In genomic region chr3:17742092-17742836, GRCh38 we compare ENCODE assay signal across 8 cellular contexts. TPM values are rescaled to one million over a fixed set of nuclear protein-coding genes. Genes with fewer than 3 reads are reported as not detected.
A peak's percentile ranks its signal among the peaks of the same experiment; 100 is the strongest.
DNase-seq lines count a peak whose midpoint lies in the region; ATAC-seq and TF ChIP-seq lines count a peak whose summit lies in the region.

TBC1D5 (minus strand) TSS chr3:17742631; CDS start chr3:17508570, 234,061 bp downstream.

- H3K36me3 ChIP-seq in CD8-positive, alpha-beta T cell (ENCODE audit: insufficient read depth, low read length): no peaks in the 10 kb centered on the region
- no peaks in the 10 kb centered on the region for H3K36me3 ChIP-seq in endocrine pancreas (ENCODE audit: control insufficient read depth, insufficient read depth, low read length)
- no peaks in the 10 kb centered on the region for H3K36me3 ChIP-seq in mesodermal cell (ENCODE audit: control insufficient read depth, insufficient read depth, low read length)

- intact Hi-C loops in CD8-positive, alpha-beta T cell (cut with DNase I, micrococcal nuclease): loop anchor here (1.0 to 10.0 kb wide), 7 partner anchors 11 to 1885 kb away; partner anchors contain the start of genes DPH3 (in 1 of the 2), KCNH8 (in 1 of the 2), OXNAD1 (in 1 of the 2) and PLCL2 (in 1 of the 2)

- peaks cover 39% of the 10 kb centered on the region for H3K4me1 Mint-ChIP-seq in CD8-positive, alpha-beta T cell (ENCODE audit: low read depth)

- H3K27me3 ChIP-seq in CD8-positive, alpha-beta T cell (ENCODE audit: insufficient read depth, low read length): no peaks in the 10 kb centered on the region
- H3K27me3 ChIP-seq in endocrine pancreas (ENCODE audit: control insufficient read depth, insufficient read depth, low read length): no peaks in the 10 kb centered on the region

- peak within 1 kb of the TSS; percentile 82 for H3K27ac ChIP-seq in CD8-positive, alpha-beta T cell (ENCODE audit: low read depth, low read length)
- peak within 1 kb of the TSS; percentile 96 for H3K27ac ChIP-seq in mesodermal cell (ENCODE audit: low read depth, low read length, severe bottlenecking)

- peak within 1 kb of the TSS; percentile 60 for H3K4me3 ChIP-seq in CD8-positive, alpha-beta T cell (ENCODE audit: low read depth, low read length)
- H3K4me3 ChIP-seq in endocrine pancreas (ENCODE audit: control insufficient read depth, insufficient read depth, low read length) (peak within 1 kb of the TSS; percentile 97), mesodermal cell (ENCODE audit: extremely low read depth, insufficient read depth, low read length, poor library complexity, severe bottlenecking) (peak within 1 kb of the TSS; percentile 63)

- TF ChIP-seq CTCF in CD8-positive, alpha-beta T cell (IDR thresholded peaks at IDR 0.05): no peak

- 0% methylated on average over 37 to 43 of the region's 82 CpGs for WGBS in mesodermal cell (ENCODE audit: insufficient coverage in 2 of 2), 2 experiments

- H3K9me3 Mint-ChIP-seq in CD8-positive, alpha-beta T cell: no peaks in the 10 kb centered on the region

- ATAC-seq in CD8-positive, alpha-beta T cell: peak; percentile 91
- ATAC-seq in GM19455 (IDR thresholded peaks at IDR 0.05; ENCODE audit: unreplicated experiment): peak; percentile 70

- peaks cover 6% of the 10 kb centered on the region for H3K36me3 Mint-ChIP-seq in CD8-positive, alpha-beta T cell

- peak within 1 kb of the TSS; percentile 84 for H3K27ac Mint-ChIP-seq in CD8-positive, alpha-beta T cell

- CTCF ChIA-PET in CD8-positive, alpha-beta T cell (lab: Charles Lee): interaction anchor here (1.0 to 1.6 kb wide), 2 partner anchors 9 to 97 kb away, joined by 3 read pairs; no protein-coding TSS in a partner anchor

- H3K9me3 ChIP-seq in CD8-positive, alpha-beta T cell (ENCODE audit: low read length): no peaks in the 10 kb centered on the region
- no peaks in the 10 kb centered on the region for H3K9me3 ChIP-seq in endocrine pancreas (ENCODE audit: control insufficient read depth, low read length)
- no peaks in the 10 kb centered on the region for H3K9me3 ChIP-seq in mesodermal cell (ENCODE audit: control insufficient read depth, low read length)

- POLR2A ChIA-PET in CD8-positive, alpha-beta T cell (lab: Charles Lee): interaction anchor here (0.9 to 2.0 kb wide), 5 partner anchors 9 to 1247 kb away, joined by 3 to 13 read pairs (median 4); no protein-coding TSS in a partner anchor

- H3K9ac ChIP-seq in endocrine pancreas (ENCODE audit: control insufficient read depth, insufficient read depth, low read length): peak within 1 kb of the TSS; percentile 76

- peak within 1 kb of the TSS; percentile 91 for H3K4me3 Mint-ChIP-seq in CD8-positive, alpha-beta T cell

- H3K4me1 ChIP-seq in CD8-positive, alpha-beta T cell (ENCODE audit: insufficient read depth, low read length): peaks cover 16% of the 10 kb centered on the region
- H3K4me1 ChIP-seq in endocrine pancreas (ENCODE audit: control insufficient read depth, insufficient read depth, low read length) (peaks cover 9% of the 10 kb centered on the region), mesodermal cell (ENCODE audit: control insufficient read depth, insufficient read depth, low read length, poor library complexity, severe bottlenecking) (peaks cover 19% of the 10 kb centered on the region)

- peak; percentile 63 to 91 (median 86) for DNase-seq in CD8-positive, alpha-beta T cell
- DNase-seq in HK-2 (ENCODE audit: unreplicated experiment) (peak; percentile 92), NOMO-1 treated with DMSO at 0.1 percent for 48 hours (lab: John Stamatoyannopoulos, UW; ENCODE audit: unreplicated experiment) (peak; percentile 96)
- peak; percentile 39 to 74 for DNase-seq in activated CD8-positive, alpha-beta memory T cell treated with anti-CD3 and anti-CD28 coated beads for 4 hours (ENCODE audit: low read depth in 2 of 2)
- peak; percentile 33 to 86 for DNase-seq in stimulated activated CD8-positive, alpha-beta memory T cell treated with anti-CD3 and anti-CD28 coated beads, Interleukin-15, amount 100 ng/mL, for 4 hours (ENCODE audit: low read depth in 2 of 2)

- no peaks in the 10 kb centered on the region for H3K27me3 Mint-ChIP-seq in CD8-positive, alpha-beta T cell (ENCODE audit: low read depth)

RNA-seq across cellular contexts. Expression of gene TBC1D5, which starts in this region (rescaled TPM):
- total RNA-seq in CD8-positive, alpha-beta T cell: 10 to 100 TPM; 29.7 to 30.0 TPM
- polyA plus RNA-seq in mesodermal cell (2013, experiment 1 of 2): 45.7 TPM
- polyA plus RNA-seq in mesodermal cell (2013, experiment 2 of 2): 47.9 TPM

Comparison
In these comparisons a context has a peak if more than half of its experiments do, and no peak if none do; other contexts are left out.
1. Peak in every context shown above with its lines: DNase-seq, ATAC-seq, H3K4me3 ChIP-seq and H3K27ac ChIP-seq.